In the genomic region with DNA sequence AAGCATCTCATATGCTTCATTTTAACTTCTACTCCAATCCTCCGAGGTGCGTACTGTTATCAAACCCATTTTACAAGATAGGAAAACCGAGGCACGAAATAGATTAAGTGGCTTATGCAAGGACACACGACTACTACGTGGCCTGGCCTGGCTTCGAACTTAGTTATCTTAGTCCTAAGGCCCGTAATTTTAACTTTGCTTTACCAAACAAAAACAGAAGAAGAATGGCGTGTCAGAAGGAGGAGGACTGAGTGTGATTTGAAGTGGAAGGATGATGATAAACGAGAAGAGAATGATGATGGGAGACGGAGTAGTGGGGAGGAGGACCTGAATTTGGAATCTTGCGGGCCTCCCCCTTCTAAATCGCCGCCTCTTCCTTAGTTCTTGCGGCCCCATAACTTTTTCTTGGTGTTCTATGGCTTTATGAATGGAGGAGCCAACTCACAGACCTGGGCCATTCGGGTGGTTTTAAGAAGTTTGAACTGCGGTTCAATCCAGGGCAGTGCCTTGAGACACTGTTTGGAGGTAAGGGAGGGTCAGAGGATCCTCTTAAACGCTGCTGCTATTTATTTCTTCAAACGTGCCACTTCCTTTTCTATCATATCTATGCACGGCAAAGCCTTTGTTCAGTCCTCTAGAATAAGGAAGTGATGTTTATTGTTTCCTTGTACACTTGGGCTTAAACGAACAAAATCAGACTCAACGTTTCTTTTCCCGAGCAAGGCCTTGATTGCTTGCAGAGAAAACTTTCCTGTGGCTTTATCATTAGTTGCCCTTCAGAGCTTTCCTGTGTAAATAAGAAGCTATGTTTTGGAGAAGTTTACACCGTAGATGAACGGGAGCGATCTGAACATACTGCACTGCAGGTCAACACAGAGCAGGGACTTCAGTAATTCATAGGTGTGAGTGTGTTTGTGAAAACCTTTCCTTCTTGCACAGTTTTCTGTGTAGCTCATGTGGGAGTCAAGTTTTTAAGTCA, we compare ENCODE assay signal across 9 cellular contexts. TPM values are rescaled to one million over a fixed set of nuclear protein-coding genes. Genes with fewer than 3 reads are reported as not detected.
DNase-seq lines count a peak whose midpoint lies in the region; ATAC-seq, FAIRE-seq and TF ChIP-seq lines count a peak whose summit lies in the region.
"Had no signal": no experiment of that assay in that cellular context is flagged by ENCODE, and none has a peak within 500 bp of the region (broad histone marks: within the 10 kb centered on the region; RNA-seq: fewer than 3 reads in every experiment).

No MANE protein-coding gene starts in this region.

- no peaks in the 10 kb centered on the region for H3K27me3 Mint-ChIP-seq in activated CD4-positive, alpha-beta T cell treated with anti-CD3 and anti-CD28 coated beads for 36 hours
- H3K27me3 Mint-ChIP-seq in astrocyte (ENCODE audit: low read depth, unreplicated experiment), result no peaks in the 10 kb centered on the region

- POLR2A ChIA-PET in activated CD4-positive, alpha-beta T cell treated with anti-CD3 and anti-CD28 coated beads for 36 hours (lab: Charles Lee), result interaction anchor here (0.6 to 1.0 kb wide), 8 partner anchors 9 to 380 kb away, joined by 3 to 8 read pairs (median 4); partner anchors contain the start of gene GEMIN5

- intact Hi-C loops in activated CD4-positive, alpha-beta T cell treated with anti-CD3 and anti-CD28 coated beads for 36 hours (cut with DNase I, micrococcal nuclease), result loop anchor here (1.0 to 5.0 kb wide), 10 partner anchors 30 to 820 kb away; partner anchors contain the start of genes LARP1 (in 2 of the 2), SAP30L (in 2 of the 2), FAM114A2 (in 1 of the 2) and GALNT10 (in 1 of the 2)

- peaks cover 44% of the 10 kb centered on the region for H3K4me1 Mint-ChIP-seq in activated CD4-positive, alpha-beta T cell treated with anti-CD3 and anti-CD28 coated beads for 36 hours
- peaks cover 23% of the 10 kb centered on the region for H3K4me1 Mint-ChIP-seq in astrocyte (ENCODE audit: low read depth, unreplicated experiment)

- H3K27ac Mint-ChIP-seq in activated CD4-positive, alpha-beta T cell treated with anti-CD3 and anti-CD28 coated beads for 36 hours, result peak overlapping the region; percentile 98
- H3K27ac Mint-ChIP-seq in astrocyte (ENCODE audit: unreplicated experiment), result peak overlapping the region; percentile 86

- H3K27ac ChIP-seq in astrocyte (ENCODE audit: low read depth, low read length), result peak overlapping the region; percentile 99
- H3K27ac ChIP-seq in layer of hippocampus (ENCODE audit: low read depth, low read length), result peak overlapping the region; percentile 99

- FAIRE-seq in astrocyte (lab: Jason Lieb, UNC), result no peak
- FAIRE-seq: colon had no signal

- TF ChIP-seq CTCF in astrocyte (IDR thresholded peaks at IDR 0.05; ENCODE audit: insufficient read depth, low read depth, low read length), result no peak

- peaks cover 3% of the 10 kb centered on the region for H3K36me3 ChIP-seq in astrocyte (ENCODE audit: insufficient read depth, low read length)

- H4K20me1 ChIP-seq in astrocyte (ENCODE audit: insufficient read depth, low read length), result peaks cover 50% of the 10 kb centered on the region

- no peak for ATAC-seq in activated CD4-positive, alpha-beta T cell treated with anti-CD3 and anti-CD28 coated beads for 36 hours
- no peak for ATAC-seq in HG02759 (IDR thresholded peaks at IDR 0.05; ENCODE audit: unreplicated experiment)

- H3K79me2 ChIP-seq in astrocyte (ENCODE audit: insufficient read depth, low read length), result peaks cover 58% of the 10 kb centered on the region

- H3K4me1 ChIP-seq in astrocyte (ENCODE audit: insufficient read depth, low read length), result peaks cover 20% of the 10 kb centered on the region

- peak overlapping the region; percentile 91 for H3K9ac ChIP-seq in astrocyte (ENCODE audit: low read length)

- H2AFZ ChIP-seq in astrocyte (ENCODE audit: low read depth, low read length), result peak overlapping the region; percentile 36

- no peaks in the 10 kb centered on the region for H3K27me3 ChIP-seq in astrocyte (ENCODE audit: insufficient read depth, low read length)
- H3K27me3 ChIP-seq in layer of hippocampus (ENCODE audit: control insufficient read depth, insufficient read depth, low read length), result no peaks in the 10 kb centered on the region

- no peaks in the 10 kb centered on the region for H3K9me3 ChIP-seq in astrocyte (ENCODE audit: insufficient read depth, low read depth, low read length)

- H3K4me3 Mint-ChIP-seq in activated CD4-positive, alpha-beta T cell treated with anti-CD3 and anti-CD28 coated beads for 36 hours, result peak overlapping the region; percentile 99
- H3K4me3 Mint-ChIP-seq in astrocyte (ENCODE audit: unreplicated experiment), result peak overlapping the region; percentile 94

- CTCF ChIA-PET in activated CD4-positive, alpha-beta T cell treated with anti-CD3 and anti-CD28 coated beads for 36 hours (lab: Charles Lee), result interaction anchor here (0.6 to 1.3 kb wide), 3 partner anchors 78 to 210 kb away, joined by 3 to 4 read pairs (median 3); no protein-coding TSS in a partner anchor

- peak overlapping the region; percentile 92 for H3K4me2 ChIP-seq in astrocyte (ENCODE audit: low read length)

- peaks cover 43% of the 10 kb centered on the region for H3K36me3 Mint-ChIP-seq in activated CD4-positive, alpha-beta T cell treated with anti-CD3 and anti-CD28 coated beads for 36 hours (ENCODE audit: low read depth)
- H3K36me3 Mint-ChIP-seq in astrocyte (ENCODE audit: low read depth, unreplicated experiment), result no peaks in the 10 kb centered on the region

- DNase-seq in activated CD4-positive, alpha-beta T cell treated with anti-CD3 and anti-CD28 coated beads for 36 hours, result peak; percentile 15
- DNase-seq in activated CD4-positive, alpha-beta T cell treated with anti-CD3 and anti-CD28 coated beads, Interleukin-2, amount 50 U/mL, for 4 hours, result no peak
- DNase-seq in NCI-H2029 (lab: John Stamatoyannopoulos, UW), result peak; percentile 10
- no peak for DNase-seq in astrocyte (ENCODE audit: low read depth)
- peak; percentile 40 for DNase-seq in superior temporal gyrus (ENCODE audit: extremely low spot score)
- DNase-seq in inferior parietal cortex (ENCODE audit: extremely low spot score), result no peak

- H3K4me3 ChIP-seq in astrocyte (ENCODE audit: insufficient read depth, low read depth, low read length), result peak overlapping the region; percentile 94

- H3K9me3 Mint-ChIP-seq in activated CD4-positive, alpha-beta T cell treated with anti-CD3 and anti-CD28 coated beads for 36 hours (ENCODE audit: low read depth), result no peaks in the 10 kb centered on the region
- H3K9me3 Mint-ChIP-seq in astrocyte (ENCODE audit: unreplicated experiment), result no peaks in the 10 kb centered on the region

RNA-seq across cellular contexts. Expression of gene CNOT8, which starts 0.8 kb away (rescaled TPM):
- 10 to 100 TPM; 61.8 to 78.1 TPM for total RNA-seq in activated CD4-positive, alpha-beta T cell treated with anti-CD3 and anti-CD28 coated beads for 36 hours
- 40.1 and 45.6 TPM in 2 replicates for total RNA-seq in astrocyte

RNA-seq across cellular contexts. Expression of gene FAXDC2, which starts 8.9 kb away (rescaled TPM):
- total RNA-seq in activated CD4-positive, alpha-beta T cell treated with anti-CD3 and anti-CD28 coated beads for 36 hours, result under 1 TPM in 1 of 2 experiments, not detected in 1; 0.14 TPM
- 3.6 and 3.7 TPM in 2 replicates for total RNA-seq in astrocyte

Comparison
In these comparisons a context has a peak if more than half of its experiments do, and no peak if none do; other contexts are left out.
1. DNase-seq: peak in activated CD4-positive, alpha-beta T cell treated with anti-CD3 and anti-CD28 coated beads for 36 hours (single experiment), NCI-H2029 (single experiment) and superior temporal gyrus (single experiment); none in activated CD4-positive, alpha-beta T cell treated with anti-CD3 and anti-CD28 coated beads, Interleukin-2, amount 50 U/mL, for 4 hours (0 of 2), astrocyte (single experiment) and inferior parietal cortex (single experiment).